Comparison of ENCODE assay signal across 31 cellular contexts in genomic region chr13:33464345-33464744, GRCh38.
DNase-seq lines count a peak whose midpoint lies in the region; ATAC-seq, FAIRE-seq and TF ChIP-seq lines count a peak whose summit lies in the region.
"Had no signal": no experiment of that assay in that cellular context is flagged by ENCODE, and none has a peak within 500 bp of the region (broad histone marks: within the 10 kb centered on the region; RNA-seq: fewer than 3 reads in every experiment).

No MANE protein-coding gene starts in this region.

- no peaks in the 10 kb centered on the region for H3K36me3 ChIP-seq in HepG2 (replicated peaks in 1 of 2; ENCODE audit: control insufficient read depth in 1 of 2, insufficient read depth in 2 of 2, low read length in 2 of 2)
- no peaks in the 10 kb centered on the region for H3K36me3 ChIP-seq in right lobe of liver
- no peaks in the 10 kb centered on the region for H3K36me3 ChIP-seq in IMR-90 (ENCODE audit: control insufficient read depth, insufficient read depth, low read length)
- H3K36me3 ChIP-seq: BE2C; BLaER1; BLaER1 treated with 17β-estradiol and CSF1 and Interleukin-3, amounts not matched to agents 10 nM and 100 nM had no signal

- H3K4me2 ChIP-seq in HepG2 (ENCODE audit: low read depth, low read length): no peak overlapping the region
- no peak overlapping the region for H3K4me2 ChIP-seq in IMR-90 (ENCODE audit: low read depth, low read length)
- H3K4me2 ChIP-seq: A549; BLaER1; BLaER1 treated with 17β-estradiol and CSF1 and Interleukin-3, amounts not matched to agents 10 nM and 100 nM had no signal

- H3K18ac ChIP-seq in IMR-90 (ENCODE audit: low read depth, low read length): no peak overlapping the region

- H3K4me1 ChIP-seq in HepG2 (ENCODE audit: insufficient read depth, low read length) (peaks cover 19% of the 10 kb centered on the region), right lobe of liver (no peaks in the 10 kb centered on the region), IMR-90 (ENCODE audit: control insufficient read depth, insufficient read depth, low read length) (no peaks in the 10 kb centered on the region)
- H3K4me1 ChIP-seq: A549, BE2C, BLaER1, Caco-2 had no signal

- WGBS in HepG2 (ENCODE audit: low lambda C conversion rate): 68% methylated on average over 2 of the region's 2 CpGs
- 65% methylated on average over 2 of the region's 2 CpGs for WGBS in right lobe of liver (ENCODE audit: insufficient coverage, low coverage, low lambda C conversion rate, missing lambda C conversion rate)
- WGBS in IMR-90 (ENCODE audit: extremely low coverage in 2 of 2, insufficient read length in 1 of 2), 2 experiments: 100% methylated on average over 1 of the region's 2 CpGs; no CpG with 5 or more reads in 1 of the 2 experiments

- no peak overlapping the region for H3K56ac ChIP-seq in IMR-90 (ENCODE audit: extremely low read depth, insufficient read depth, low read length)

- H3K27me3 ChIP-seq in HepG2 (ENCODE audit: control insufficient read depth in 1 of 2, insufficient read depth in 2 of 2, low read length in 2 of 2): no peaks in the 10 kb centered on the region
- no peaks in the 10 kb centered on the region for H3K27me3 ChIP-seq in right lobe of liver
- no peaks in the 10 kb centered on the region for H3K27me3 ChIP-seq in IMR-90 (ENCODE audit: control insufficient read depth, insufficient read depth, low read length)
- H3K27me3 ChIP-seq: BE2C; BLaER1; BLaER1 treated with 17β-estradiol and CSF1 and Interleukin-3, amounts not matched to agents 10 nM and 100 nM had no signal

- no peak overlapping the region for H3K4ac ChIP-seq in IMR-90 (ENCODE audit: low read depth, low read length)

- H2BK20ac ChIP-seq in IMR-90 (ENCODE audit: low read depth, low read length): no peak overlapping the region

- H2AK9ac ChIP-seq in IMR-90 (replicated peaks; ENCODE audit: low read depth, low read length, poor library complexity): no peak overlapping the region

- dilution Hi-C loops in IMR-90 (cut with HindIII; ENCODE audit: low sequenced_read_pairs, unreplicated experiment): no loop called here

- no peak overlapping the region for H4K5ac ChIP-seq in IMR-90 (ENCODE audit: low read depth, low read length)

- BruUV-seq in HepG2 (replicated peaks; lab: Mats Ljungman, UMichigan) (no TSS peak), IMR-90 (replicated peaks; lab: Mats Ljungman, UMichigan) (no TSS peak)

- CTCF ChIA-PET in HepG2 (lab: Yijun Ruan, JAX; ENCODE audit: low intra/inter-chr PET ratio, low total read pairs) (no interaction called here), IMR-90 (lab: Yijun Ruan, JAX) (no interaction called here)

- in situ Hi-C loops in HepG2 (cut with HindIII; ENCODE audit: extremely low pct_ligation_motif_present, low pct_unique_long_range_greater_than_20kb) (no loop called here), IMR-90 (cut with MboI; ENCODE audit: low sequenced_read_pairs) (no loop called here)

- H2BK15ac ChIP-seq in IMR-90 (ENCODE audit: low read depth, low read length): no peak overlapping the region

- no peak for FAIRE-seq in HepG2 (lab: Jason Lieb, UNC)
- FAIRE-seq: A204.1, A549, D721Med had no signal

- H4K8ac ChIP-seq in IMR-90 (ENCODE audit: low read depth in 2 of 2, low read length in 2 of 2): no peak overlapping the region

- H4K20me1 ChIP-seq in HepG2 (ENCODE audit: insufficient read depth, low read length) (no peaks in the 10 kb centered on the region), IMR-90 (ENCODE audit: insufficient read depth, low read length) (no peaks in the 10 kb centered on the region)
- H4K20me1 ChIP-seq: BLaER1; BLaER1 treated with 17β-estradiol and CSF1 and Interleukin-3, amounts not matched to agents 10 nM and 100 nM had no signal

- H3K23ac ChIP-seq in IMR-90 (ENCODE audit: low read depth, low read length): no peak overlapping the region

- TF ChIP-seq CTCF in HepG2 (CRISPR knock-in tag; IDR thresholded peaks at IDR 0.05): no peak
- TF ChIP-seq CTCF in right lobe of liver (IDR thresholded peaks at IDR 0.05): no peak
- TF ChIP-seq CTCF in IMR-90 (conservative IDR thresholded peaks at IDR 0.05; ENCODE audit: low read depth, low read length): no peak

- H3K79me2 ChIP-seq in HepG2 (ENCODE audit: insufficient read depth, low read length): no peaks in the 10 kb centered on the region

- no peaks in the 10 kb centered on the region for H3K79me1 ChIP-seq in IMR-90 (ENCODE audit: low read depth in 1 of 2, low read length in 2 of 2)

- no peaks in the 10 kb centered on the region for H3K9me1 ChIP-seq in IMR-90 (ENCODE audit: insufficient read depth, low read length)

- TF ChIP-seq POLR2A in HepG2 (IDR thresholded peaks at IDR 0.05; ENCODE audit: insufficient read depth in 1 of 2, low read depth in 2 of 2, low read length in 2 of 2) (no peak), right lobe of liver (IDR thresholded peaks at IDR 0.05) (no peak), IMR-90 (IDR thresholded peaks at IDR 0.05; ENCODE audit: low read depth, low read length) (no peak)

- H3K27ac ChIP-seq in HepG2 (ENCODE audit: extremely low read length, insufficient read depth, low read length) (no peak overlapping the region), right lobe of liver (no peak overlapping the region), IMR-90 (ENCODE audit: insufficient read depth, low read length) (no peak overlapping the region)
- H3K27ac ChIP-seq: 22Rv1; A549; BLaER1; BLaER1 treated with 17β-estradiol and CSF1 and Interleukin-3, amounts not matched to agents 10 nM and 100 nM; C4-2B had no signal

- ATAC-seq in HepG2 (no peak), right lobe of liver (no peak), IMR-90 (ENCODE audit: low read depth) (no peak), HG02970 (IDR thresholded peaks at IDR 0.05; ENCODE audit: low FRiP score, unreplicated experiment) (no peak)
- ATAC-seq: A549; CD8-positive, alpha-beta T cell had no signal

- POLR2A ChIA-PET in HepG2 (lab: Yijun Ruan, JAX): no interaction called here
- POLR2A ChIA-PET in IMR-90 (lab: Charles Lee; ENCODE audit: unreplicated experiment): no interaction called here

- TF ChIP-seq RAD21 in HepG2 (CRISPR knock-in tag; IDR thresholded peaks at IDR 0.05): no peak
- no peak for TF ChIP-seq RAD21 in IMR-90 (IDR thresholded peaks at IDR 0.05; ENCODE audit: low read length)

- H3K4me3 ChIP-seq in HepG2 (replicated peaks in 1 of 3; ENCODE audit: insufficient read depth in 1 of 3, low read depth in 2 of 3, low read length in 3 of 3): no peak overlapping the region
- no peak overlapping the region for H3K4me3 ChIP-seq in right lobe of liver
- H3K4me3 ChIP-seq in IMR-90 (ENCODE audit: insufficient read depth, low read depth, low read length): no peak overlapping the region
- H3K4me3 ChIP-seq: A549; BLaER1; BLaER1 treated with 17β-estradiol and CSF1 and Interleukin-3, amounts not matched to agents 10 nM and 100 nM had no signal

- H2BK5ac ChIP-seq in IMR-90 (ENCODE audit: low read depth, low read length, poor library complexity, severe bottlenecking): no peak overlapping the region

- intact Hi-C loops in HepG2 (cut with micrococcal nuclease; ENCODE audit: unreplicated experiment): no loop called here
- intact Hi-C loops in right lobe of liver (cut with DNase I): no loop called here
- intact Hi-C loops in IMR-90 (cut with micrococcal nuclease): no loop called here

- H4K91ac ChIP-seq in IMR-90 (ENCODE audit: insufficient read depth, low read depth, low read length): no peak overlapping the region

- H3K9me3 ChIP-seq in HepG2 (ENCODE audit: low read length): peaks cover 4% of the 10 kb centered on the region
- H3K9me3 ChIP-seq in right lobe of liver: no peaks in the 10 kb centered on the region
- H3K9me3 ChIP-seq in IMR-90 (ENCODE audit: control insufficient read depth, insufficient read depth, low read length): no peaks in the 10 kb centered on the region
- H3K9me3 ChIP-seq: A549, BE2C had no signal

- H3K9ac ChIP-seq in HepG2 (ENCODE audit: insufficient read depth, low read depth, low read length): no peak overlapping the region
- H3K9ac ChIP-seq in IMR-90 (ENCODE audit: low read depth, low read length): no peak overlapping the region
- H3K9ac ChIP-seq: BLaER1; BLaER1 treated with 17β-estradiol and CSF1 and Interleukin-3, amounts not matched to agents 10 nM and 100 nM had no signal

- H2AFZ ChIP-seq in HepG2 (ENCODE audit: low read length): no peak overlapping the region
- H2AFZ ChIP-seq in IMR-90 (replicated peaks; ENCODE audit: low read length, poor library complexity): no peak overlapping the region

- no peak overlapping the region for H2BK120ac ChIP-seq in IMR-90 (ENCODE audit: low read depth, low read length)

- H3K14ac ChIP-seq in IMR-90 (replicated peaks; ENCODE audit: low read depth, low read length): no peak overlapping the region

- DNase-seq in HepG2 (ENCODE audit: low spot score) (no peak), right lobe of liver (no peak), IMR-90 (no peak)
- DNase-seq: 8988T; ACHN; AML-193; BE2C; C1 segment of cervical spinal cord; Caco-2; Calu3; CD4-positive, alpha-beta memory T cell; CD4-positive, alpha-beta T cell; CD4-positive, CD25-positive, alpha-beta regulatory T cell; CD8-positive, alpha-beta memory T cell; CD8-positive, alpha-beta T cell; COR-L47; DMS 273 treated with DMSO at 0.1 percent for 48 hours; DMS153; DMS53; DMS79; DMS79 treated with DMSO at 0.1 percent for 48 hours; DND-41; EL had no signal

- no peak overlapping the region for H2AK5ac ChIP-seq in IMR-90 (ENCODE audit: low read depth, low read length)

- no peak for TF ChIP-seq EP300 in HepG2 (IDR thresholded peaks at IDR 0.05; ENCODE audit: low read depth in 2 of 2, low read length in 2 of 2)
- TF ChIP-seq EP300 in HepG2 (CRISPR knock-in tag; IDR thresholded peaks at IDR 0.05; ENCODE audit: borderline replicate concordance): no peak

TF ChIP-seq in HepG2, 621 proteins besides CTCF, POLR2A, EP300 and RAD21 (continues in another document):
- TF ChIP-seq, protein P1, sequence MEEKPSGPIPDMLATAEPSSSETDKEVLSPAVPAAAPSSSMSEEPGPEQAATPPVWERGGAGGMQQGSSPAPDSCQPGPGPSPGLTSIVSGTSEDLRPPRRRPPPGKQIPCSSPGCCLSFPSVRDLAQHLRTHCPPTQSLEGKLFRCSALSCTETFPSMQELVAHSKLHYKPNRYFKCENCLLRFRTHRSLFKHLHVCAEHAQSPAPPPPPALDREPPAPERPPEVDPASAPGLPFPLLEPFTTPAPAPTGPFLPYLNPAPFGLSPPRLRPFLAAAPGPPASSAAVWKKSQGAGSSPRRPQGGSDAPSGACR (CRISPR knock-in tag; IDR thresholded peaks at IDR 0.05): no peak
- peak; percentile 51; the same call in 1 of the 2 replicates for TF ChIP-seq CEBPB (IDR thresholded peaks at IDR 0.05; ENCODE audit: borderline replicate concordance, low read depth, low read length)

TF ChIP-seq in IMR-90, 13 proteins besides CTCF, POLR2A, EP300 and RAD21 (continues in another document):
- TF ChIP-seq, protein P2, sequence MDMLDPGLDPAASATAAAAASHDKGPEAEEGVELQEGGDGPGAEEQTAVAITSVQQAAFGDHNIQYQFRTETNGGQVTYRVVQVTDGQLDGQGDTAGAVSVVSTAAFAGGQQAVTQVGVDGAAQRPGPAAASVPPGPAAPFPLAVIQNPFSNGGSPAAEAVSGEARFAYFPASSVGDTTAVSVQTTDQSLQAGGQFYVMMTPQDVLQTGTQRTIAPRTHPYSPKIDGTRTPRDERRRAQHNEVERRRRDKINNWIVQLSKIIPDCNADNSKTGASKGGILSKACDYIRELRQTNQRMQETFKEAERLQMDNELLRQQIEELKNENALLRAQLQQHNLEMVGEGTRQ (IDR thresholded peaks at IDR 0.05; ENCODE audit: low read depth, low read length): no peak
- no peak for TF ChIP-seq BHLHE40 (IDR thresholded peaks at IDR 0.05; ENCODE audit: low read depth, low read length)
